Comparison of ENCODE assay signal across 11 cellular contexts in genomic region chr9:3980771-3981170, GRCh38.
DNase-seq lines count a peak whose midpoint lies in the region; ATAC-seq and TF ChIP-seq lines count a peak whose summit lies in the region.
"Had no signal": no experiment of that assay in that cellular context is flagged by ENCODE, and none has a peak within 500 bp of the region (broad histone marks: within the 10 kb centered on the region; RNA-seq: fewer than 3 reads in every experiment).

No MANE protein-coding gene starts in this region.

- no peaks in the 10 kb centered on the region for H3K9me3 ChIP-seq in right atrium auricular region
- no peaks in the 10 kb centered on the region for H3K9me3 ChIP-seq in upper lobe of right lung

- peaks cover 12% of the 10 kb centered on the region for H3K9me3 Mint-ChIP-seq in activated T-helper 2 cell treated with anti-CD3 and anti-CD28 coated beads, Interferon-gamma antibody, Interleukin-2, Interleukin-4, amounts not matched to agents 10 μg/mL and 5 μg/mL and 100 μg/mL, durations not matched to agents 14 hours and 24 hours and 36 hours

- no peak overlapping the region for H3K27ac ChIP-seq in right atrium auricular region
- no peak overlapping the region for H3K27ac ChIP-seq in upper lobe of right lung

- intact Hi-C loops in left cardiac atrium (cut with DNase I), result no loop called here
- intact Hi-C loops in upper lobe of right lung (cut with DNase I), result no loop called here
- intact Hi-C loops in activated T-helper 2 cell treated with anti-CD3 and anti-CD28 coated beads, Interferon-gamma antibody, Interleukin-2, Interleukin-4, amounts not matched to agents 10 μg/mL and 5 μg/mL and 100 μg/mL, durations not matched to agents 14 hours and 24 hours and 36 hours (cut with micrococcal nuclease), result no loop called here

- H3K4me1 ChIP-seq in right atrium auricular region (peaks cover 0 to 12% of the 10 kb centered on the region in 2 donors), upper lobe of right lung (no peaks in the 10 kb centered on the region)

- no peaks in the 10 kb centered on the region for H3K27me3 ChIP-seq in right atrium auricular region
- H3K27me3 ChIP-seq in upper lobe of right lung, result no peaks in the 10 kb centered on the region

- H3K4me3 Mint-ChIP-seq in activated T-helper 2 cell treated with anti-CD3 and anti-CD28 coated beads, Interferon-gamma antibody, Interleukin-2, Interleukin-4, amounts not matched to agents 10 μg/mL and 5 μg/mL and 100 μg/mL, durations not matched to agents 14 hours and 24 hours and 36 hours (ENCODE audit: low read depth), result no peak overlapping the region
- H3K4me3 Mint-ChIP-seq: B cell, memory B cell had no signal

- H3K27ac Mint-ChIP-seq in activated T-helper 2 cell treated with anti-CD3 and anti-CD28 coated beads, Interferon-gamma antibody, Interleukin-2, Interleukin-4, amounts not matched to agents 10 μg/mL and 5 μg/mL and 100 μg/mL, durations not matched to agents 14 hours and 24 hours and 36 hours, result no peak overlapping the region
- H3K27ac Mint-ChIP-seq: B cell, memory B cell had no signal

- peak; percentile 21 for DNase-seq in left cardiac atrium
- no peak for DNase-seq in right atrium auricular region (ENCODE audit: low spot score)
- DNase-seq in cerebellum (ENCODE audit: low spot score), result peak; percentile 26
- DNase-seq in midbrain (lab: John Stamatoyannopoulos, UW), result peak; percentile 64
- no peak for DNase-seq in upper lobe of right lung
- DNase-seq in activated T-helper 2 cell treated with anti-CD3 and anti-CD28 coated beads, Interferon-gamma antibody, Interleukin-2, Interleukin-4, amounts not matched to agents 10 μg/mL and 5 μg/mL and 100 μg/mL, durations not matched to agents 14 hours and 24 hours and 36 hours (ENCODE audit: low spot score), result no peak
- DNase-seq: small intestine had no signal

- H3K4me1 Mint-ChIP-seq in activated T-helper 2 cell treated with anti-CD3 and anti-CD28 coated beads, Interferon-gamma antibody, Interleukin-2, Interleukin-4, amounts not matched to agents 10 μg/mL and 5 μg/mL and 100 μg/mL, durations not matched to agents 14 hours and 24 hours and 36 hours (ENCODE audit: low read depth), result no peaks in the 10 kb centered on the region
- H3K4me1 Mint-ChIP-seq: B cell, memory B cell had no signal

- H3K4me3 ChIP-seq in right atrium auricular region, result no peak overlapping the region
- no peak overlapping the region for H3K4me3 ChIP-seq in upper lobe of right lung

- TF ChIP-seq CTCF in right atrium auricular region (IDR thresholded peaks at IDR 0.05) (no peak), upper lobe of right lung (IDR thresholded peaks at IDR 0.05) (no peak)

- no peaks in the 10 kb centered on the region for H3K27me3 Mint-ChIP-seq in activated T-helper 2 cell treated with anti-CD3 and anti-CD28 coated beads, Interferon-gamma antibody, Interleukin-2, Interleukin-4, amounts not matched to agents 10 μg/mL and 5 μg/mL and 100 μg/mL, durations not matched to agents 14 hours and 24 hours and 36 hours (ENCODE audit: low read depth)

- ATAC-seq in left cardiac atrium, result peak; percentile 41 to 75
- peak; percentile 45 for ATAC-seq in upper lobe of right lung
- no peak for ATAC-seq in GM19455 (IDR thresholded peaks at IDR 0.05; ENCODE audit: unreplicated experiment)
- ATAC-seq in HG02678 (IDR thresholded peaks at IDR 0.05; ENCODE audit: unreplicated experiment), result no peak

- peaks cover 10% of the 10 kb centered on the region for H3K36me3 Mint-ChIP-seq in activated T-helper 2 cell treated with anti-CD3 and anti-CD28 coated beads, Interferon-gamma antibody, Interleukin-2, Interleukin-4, amounts not matched to agents 10 μg/mL and 5 μg/mL and 100 μg/mL, durations not matched to agents 14 hours and 24 hours and 36 hours (ENCODE audit: low read depth)

- H3K36me3 ChIP-seq in right atrium auricular region (no peaks in the 10 kb centered on the region), upper lobe of right lung (no peaks in the 10 kb centered on the region)

Comparison
In these comparisons a context has a peak if more than half of its experiments do, and no peak if none do; other contexts are left out.
1. DNase-seq: peak in left cardiac atrium (single experiment), cerebellum (single experiment) and midbrain (single experiment); none in right atrium auricular region (single experiment), upper lobe of right lung (single experiment) and activated T-helper 2 cell treated with anti-CD3 and anti-CD28 coated beads, Interferon-gamma antibody, Interleukin-2, Interleukin-4, amounts not matched to agents 10 μg/mL and 5 μg/mL and 100 μg/mL, durations not matched to agents 14 hours and 24 hours and 36 hours (single experiment).
2. ATAC-seq: peak in left cardiac atrium (2 of 2) and upper lobe of right lung (single experiment); none in GM19455 (single experiment) and HG02678 (single experiment).